ENCODE assay signal across 1 cellular context in the genomic region with DNA sequence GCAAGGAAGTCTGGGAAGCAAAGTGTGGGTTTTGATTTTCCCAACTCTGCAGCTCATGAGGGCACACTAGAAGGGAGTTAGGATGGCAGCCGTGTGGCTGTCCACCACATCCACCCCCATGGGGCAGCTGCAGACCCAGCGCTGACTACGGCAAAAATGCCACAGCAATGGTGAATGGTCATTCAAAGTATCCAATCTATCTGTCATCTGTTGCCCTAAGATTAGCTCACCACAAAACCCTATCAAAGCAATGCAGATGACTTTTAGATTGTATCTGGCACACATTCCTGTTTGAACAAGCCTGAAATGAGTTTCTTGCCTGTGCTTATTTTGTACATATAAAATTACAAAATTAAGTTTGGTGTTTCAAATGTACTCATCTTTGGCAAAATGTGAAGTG.
TF ChIP-seq lines count a peak whose summit lies in the region.

No MANE protein-coding gene starts in this region.

TF ChIP-seq in K562, 482 proteins besides CTCF, POLR2A, EP300 and RAD21 (continued from another document):
- TF ChIP-seq, protein P1, sequence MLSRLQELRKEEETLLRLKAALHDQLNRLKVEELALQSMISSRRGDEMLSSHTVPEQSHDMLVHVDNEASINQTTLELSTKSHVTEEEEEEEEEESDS (CRISPR knock-in tag; IDR thresholded peaks at IDR 0.05): no peak
- no peak for TF ChIP-seq NR1H2 (CRISPR knock-in tag; IDR thresholded peaks at IDR 0.05)
- peak; percentile 67; the same call in 1 of the 2 replicates for TF ChIP-seq SMARCC2 (IDR thresholded peaks at IDR 0.05; ENCODE audit: low read depth)
- peak; percentile 63; the same call in 1 of the 2 replicates for TF ChIP-seq PYGO2 (tag; IDR thresholded peaks at IDR 0.05)
- no peak for TF ChIP-seq ZFP30 (CRISPR knock-in tag; IDR thresholded peaks at IDR 0.05; ENCODE audit: borderline replicate concordance)
- no peak for TF ChIP-seq CBX3 (IDR thresholded peaks at IDR 0.05; ENCODE audit: borderline replicate concordance in 1 of 2, low read length in 2 of 2)
- no peak for TF ChIP-seq WHSC1 (IDR thresholded peaks at IDR 0.05; ENCODE audit: low read length)
- TF ChIP-seq SRSF3 (IDR thresholded peaks at IDR 0.05; ENCODE audit: insufficient read depth, low read length): no peak
- no peak for TF ChIP-seq NR2C1 (IDR thresholded peaks at IDR 0.05)
- TF ChIP-seq NR2C1 (tag; IDR thresholded peaks at IDR 0.05): no peak
- no peak for TF ChIP-seq TEAD2 (tag; IDR thresholded peaks at IDR 0.05)
- TF ChIP-seq, protein P2, sequence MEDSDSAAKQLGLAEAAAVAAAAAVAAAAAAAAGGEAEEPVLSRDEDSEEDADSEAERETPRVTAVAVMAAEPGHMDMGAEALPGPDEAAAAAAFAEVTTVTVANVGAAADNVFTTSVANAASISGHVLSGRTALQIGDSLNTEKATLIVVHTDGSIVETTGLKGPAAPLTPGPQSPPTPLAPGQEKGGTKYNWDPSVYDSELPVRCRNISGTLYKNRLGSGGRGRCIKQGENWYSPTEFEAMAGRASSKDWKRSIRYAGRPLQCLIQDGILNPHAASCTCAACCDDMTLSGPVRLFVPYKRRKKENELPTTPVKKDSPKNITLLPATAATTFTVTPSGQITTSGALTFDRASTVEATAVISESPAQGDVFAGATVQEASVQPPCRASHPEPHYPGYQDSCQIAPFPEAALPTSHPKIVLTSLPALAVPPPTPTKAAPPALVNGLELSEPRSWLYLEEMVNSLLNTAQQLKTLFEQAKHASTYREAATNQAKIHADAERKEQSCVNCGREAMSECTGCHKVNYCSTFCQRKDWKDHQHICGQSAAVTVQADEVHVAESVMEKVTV (CRISPR knock-in tag; IDR thresholded peaks at IDR 0.05): no peak
- peak in 1 of 2 experiments; percentile 37; a peak in 1 of 4 replicates for TF ChIP-seq HDAC1 (IDR thresholded peaks at IDR 0.05)
- TF ChIP-seq TRIM24 (IDR thresholded peaks at IDR 0.05): peak; percentile 60 to 71
- peak; percentile 84; the same call in 1 of the 2 replicates for TF ChIP-seq FOXM1 (IDR thresholded peaks at IDR 0.05; ENCODE audit: low read depth)
- no peak for TF ChIP-seq FOXM1 (CRISPR knock-in tag; IDR thresholded peaks at IDR 0.05; ENCODE audit: low read depth)
- TF ChIP-seq CXXC5 (CRISPR knock-in tag; IDR thresholded peaks at IDR 0.05): 0 out of 2 replicates have a peak, but pooled peaks have one; percentile 20
- peak; percentile 93; the same call in 1 of the 2 replicates for TF ChIP-seq SMARCE1 (IDR thresholded peaks at IDR 0.05)
- peak; percentile 89 for TF ChIP-seq CCNT2 (IDR thresholded peaks at IDR 0.05; ENCODE audit: borderline replicate concordance, extremely low read depth, insufficient read length, low read depth, low read length)
- TF ChIP-seq PRPF4 (IDR thresholded peaks at IDR 0.05; ENCODE audit: insufficient read depth, low read depth, low read length, poor library complexity, severe bottlenecking): no peak
- TF ChIP-seq ZFPM2 (CRISPR knock-in tag; IDR thresholded peaks at IDR 0.05): no peak
- peak; percentile 31; the same call in 1 of the 2 replicates for TF ChIP-seq NFE2 (IDR thresholded peaks at IDR 0.05; ENCODE audit: low read depth)
- TF ChIP-seq, protein P3, sequence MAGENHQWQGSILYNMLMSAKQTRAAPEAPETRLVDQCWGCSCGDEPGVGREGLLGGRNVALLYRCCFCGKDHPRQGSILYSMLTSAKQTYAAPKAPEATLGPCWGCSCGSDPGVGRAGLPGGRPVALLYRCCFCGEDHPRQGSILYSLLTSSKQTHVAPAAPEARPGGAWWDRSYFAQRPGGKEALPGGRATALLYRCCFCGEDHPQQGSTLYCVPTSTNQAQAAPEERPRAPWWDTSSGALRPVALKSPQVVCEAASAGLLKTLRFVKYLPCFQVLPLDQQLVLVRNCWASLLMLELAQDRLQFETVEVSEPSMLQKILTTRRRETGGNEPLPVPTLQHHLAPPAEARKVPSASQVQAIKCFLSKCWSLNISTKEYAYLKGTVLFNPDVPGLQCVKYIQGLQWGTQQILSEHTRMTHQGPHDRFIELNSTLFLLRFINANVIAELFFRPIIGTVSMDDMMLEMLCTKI (IDR thresholded peaks at IDR 0.05; ENCODE audit: partially characterized antibody): no peak
- TF ChIP-seq FOSL1 (tag; conservative IDR thresholded peaks at IDR 0.05): peak; percentile 76
- 0 out of 4 replicates have a peak, but pooled peaks of 1 of the 2 experiments have one; percentile 31 for TF ChIP-seq MAZ (CRISPR knock-in tag; conservative IDR thresholded peaks at IDR 0.05 in 1 of 2, IDR thresholded peaks at IDR 0.05 in 1 of 2)
- TF ChIP-seq EZH2 (IDR thresholded peaks at IDR 0.05; ENCODE audit: borderline replicate concordance, low read depth, low read length): no peak
- TF ChIP-seq, protein P4, sequence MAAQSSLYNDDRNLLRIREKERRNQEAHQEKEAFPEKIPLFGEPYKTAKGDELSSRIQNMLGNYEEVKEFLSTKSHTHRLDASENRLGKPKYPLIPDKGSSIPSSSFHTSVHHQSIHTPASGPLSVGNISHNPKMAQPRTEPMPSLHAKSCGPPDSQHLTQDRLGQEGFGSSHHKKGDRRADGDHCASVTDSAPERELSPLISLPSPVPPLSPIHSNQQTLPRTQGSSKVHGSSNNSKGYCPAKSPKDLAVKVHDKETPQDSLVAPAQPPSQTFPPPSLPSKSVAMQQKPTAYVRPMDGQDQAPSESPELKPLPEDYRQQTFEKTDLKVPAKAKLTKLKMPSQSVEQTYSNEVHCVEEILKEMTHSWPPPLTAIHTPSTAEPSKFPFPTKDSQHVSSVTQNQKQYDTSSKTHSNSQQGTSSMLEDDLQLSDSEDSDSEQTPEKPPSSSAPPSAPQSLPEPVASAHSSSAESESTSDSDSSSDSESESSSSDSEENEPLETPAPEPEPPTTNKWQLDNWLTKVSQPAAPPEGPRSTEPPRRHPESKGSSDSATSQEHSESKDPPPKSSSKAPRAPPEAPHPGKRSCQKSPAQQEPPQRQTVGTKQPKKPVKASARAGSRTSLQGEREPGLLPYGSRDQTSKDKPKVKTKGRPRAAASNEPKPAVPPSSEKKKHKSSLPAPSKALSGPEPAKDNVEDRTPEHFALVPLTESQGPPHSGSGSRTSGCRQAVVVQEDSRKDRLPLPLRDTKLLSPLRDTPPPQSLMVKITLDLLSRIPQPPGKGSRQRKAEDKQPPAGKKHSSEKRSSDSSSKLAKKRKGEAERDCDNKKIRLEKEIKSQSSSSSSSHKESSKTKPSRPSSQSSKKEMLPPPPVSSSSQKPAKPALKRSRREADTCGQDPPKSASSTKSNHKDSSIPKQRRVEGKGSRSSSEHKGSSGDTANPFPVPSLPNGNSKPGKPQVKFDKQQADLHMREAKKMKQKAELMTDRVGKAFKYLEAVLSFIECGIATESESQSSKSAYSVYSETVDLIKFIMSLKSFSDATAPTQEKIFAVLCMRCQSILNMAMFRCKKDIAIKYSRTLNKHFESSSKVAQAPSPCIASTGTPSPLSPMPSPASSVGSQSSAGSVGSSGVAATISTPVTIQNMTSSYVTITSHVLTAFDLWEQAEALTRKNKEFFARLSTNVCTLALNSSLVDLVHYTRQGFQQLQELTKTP (IDR thresholded peaks at IDR 0.05; ENCODE audit: low read depth in 1 of 2, partially characterized antibody in 2 of 2): no peak
- no peak for TF ChIP-seq MNT (conservative IDR thresholded peaks at IDR 0.05)
- TF ChIP-seq SMARCA4 (IDR thresholded peaks at IDR 0.05): peak; percentile 76; the same call in 1 of the 2 replicates
- peak; percentile 58 for TF ChIP-seq HMGN3 (IDR thresholded peaks at IDR 0.05; ENCODE audit: borderline replicate concordance, extremely low read depth, insufficient read length, low read depth, low read length)
- no peak for TF ChIP-seq NCOA6 (IDR thresholded peaks at IDR 0.05)
- TF ChIP-seq CBX2 (IDR thresholded peaks at IDR 0.05; ENCODE audit: insufficient read depth, low read length, poor library complexity, severe bottlenecking): no peak
- TF ChIP-seq, protein P5, sequence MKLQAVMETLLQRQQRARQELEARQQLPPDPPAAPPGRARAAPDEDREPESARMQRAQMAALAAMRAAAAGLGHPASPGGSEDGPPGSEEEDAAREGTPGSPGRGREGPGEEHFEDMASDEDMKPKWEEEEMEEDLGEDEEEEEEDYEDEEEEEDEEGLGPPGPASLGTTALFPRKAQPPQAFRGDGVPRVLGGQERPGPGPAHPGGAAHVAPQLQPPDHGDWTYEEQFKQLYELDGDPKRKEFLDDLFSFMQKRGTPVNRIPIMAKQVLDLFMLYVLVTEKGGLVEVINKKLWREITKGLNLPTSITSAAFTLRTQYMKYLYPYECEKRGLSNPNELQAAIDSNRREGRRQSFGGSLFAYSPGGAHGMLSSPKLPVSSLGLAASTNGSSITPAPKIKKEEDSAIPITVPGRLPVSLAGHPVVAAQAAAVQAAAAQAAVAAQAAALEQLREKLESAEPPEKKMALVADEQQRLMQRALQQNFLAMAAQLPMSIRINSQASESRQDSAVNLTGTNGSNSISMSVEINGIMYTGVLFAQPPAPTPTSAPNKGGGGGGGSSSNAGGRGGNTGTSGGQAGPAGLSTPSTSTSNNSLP (IDR thresholded peaks at IDR 0.05; ENCODE audit: borderline replicate concordance, low read depth, low read length): no peak
- TF ChIP-seq POLR2AphosphoS5 (IDR thresholded peaks at IDR 0.05; ENCODE audit: control insufficient read depth, insufficient read depth, low read depth, low read length): 0 out of 2 replicates have a peak, but pooled peaks have one; percentile 26
- peak; percentile 26; the same call in 1 of the 2 replicates for TF ChIP-seq HMG20A (CRISPR knock-in tag; conservative IDR thresholded peaks at IDR 0.05)
- TF ChIP-seq RNF2 (IDR thresholded peaks at IDR 0.05): peak; percentile 36; the same call in 1 of the 2 replicates
- TF ChIP-seq, protein P6, sequence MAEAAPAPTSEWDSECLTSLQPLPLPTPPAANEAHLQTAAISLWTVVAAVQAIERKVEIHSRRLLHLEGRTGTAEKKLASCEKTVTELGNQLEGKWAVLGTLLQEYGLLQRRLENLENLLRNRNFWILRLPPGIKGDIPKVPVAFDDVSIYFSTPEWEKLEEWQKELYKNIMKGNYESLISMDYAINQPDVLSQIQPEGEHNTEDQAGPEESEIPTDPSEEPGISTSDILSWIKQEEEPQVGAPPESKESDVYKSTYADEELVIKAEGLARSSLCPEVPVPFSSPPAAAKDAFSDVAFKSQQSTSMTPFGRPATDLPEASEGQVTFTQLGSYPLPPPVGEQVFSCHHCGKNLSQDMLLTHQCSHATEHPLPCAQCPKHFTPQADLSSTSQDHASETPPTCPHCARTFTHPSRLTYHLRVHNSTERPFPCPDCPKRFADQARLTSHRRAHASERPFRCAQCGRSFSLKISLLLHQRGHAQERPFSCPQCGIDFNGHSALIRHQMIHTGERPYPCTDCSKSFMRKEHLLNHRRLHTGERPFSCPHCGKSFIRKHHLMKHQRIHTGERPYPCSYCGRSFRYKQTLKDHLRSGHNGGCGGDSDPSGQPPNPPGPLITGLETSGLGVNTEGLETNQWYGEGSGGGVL (CRISPR knock-in tag; IDR thresholded peaks at IDR 0.05): no peak
- TF ChIP-seq NFE2L1 (tag; IDR thresholded peaks at IDR 0.05; ENCODE audit: borderline replicate concordance, low read depth): no peak
- no peak for TF ChIP-seq ZNF354B (CRISPR knock-in tag; IDR thresholded peaks at IDR 0.05)
- TF ChIP-seq RBM14 (IDR thresholded peaks at IDR 0.05; ENCODE audit: borderline replicate concordance, insufficient read depth, low read depth, low read length): no peak
